11 cellular contexts compared by ENCODE assay signal in genomic region chr11:124329787-124330478, GRCh38. TPM values are rescaled to one million over a fixed set of nuclear protein-coding genes. Genes with fewer than 3 reads are reported as not detected.
DNase-seq lines count a peak whose midpoint lies in the region; ATAC-seq and TF ChIP-seq lines count a peak whose summit lies in the region.
"Had no signal": no experiment of that assay in that cellular context is flagged by ENCODE, and none has a peak within 500 bp of the region (broad histone marks: within the 10 kb centered on the region; RNA-seq: fewer than 3 reads in every experiment).

No MANE protein-coding gene starts in this region.

- H3K27ac ChIP-seq in BLaER1 treated with 17β-estradiol and CSF1 and Interleukin-3, amounts not matched to agents 10 nM and 100 nM, result peak overlapping the region in 9 of 11 experiments; percentile 14 to 62 (median 43); a peak in 16 of 22 replicates

- TF ChIP-seq CTCF in lower leg skin (IDR thresholded peaks at IDR 0.05), result no peak

- peak overlapping the region; percentile 34 to 75 (median 61); a peak in 21 of 22 replicates for H3K4me2 ChIP-seq in BLaER1 treated with 17β-estradiol and CSF1 and Interleukin-3, amounts not matched to agents 10 nM and 100 nM

- ATAC-seq in GM21447 (IDR thresholded peaks at IDR 0.05; ENCODE audit: unreplicated experiment) (peak; percentile 89), HG03521 (IDR thresholded peaks at IDR 0.05; ENCODE audit: unreplicated experiment) (peak; percentile 77)
- no peak for ATAC-seq in activated CD4-positive, CD25-positive, alpha-beta regulatory T cell treated with anti-CD3 and anti-CD28 coated beads, Interleukin-2, amount 50 U/mL, for 24 hours

- peaks cover 24 to 46% (median 34%) of the 10 kb centered on the region in 10 experiments for H3K4me1 ChIP-seq in BLaER1 treated with 17β-estradiol and CSF1 and Interleukin-3, amounts not matched to agents 10 nM and 100 nM

- no peaks in the 10 kb centered on the region for H3K36me3 ChIP-seq in BLaER1 treated with 17β-estradiol and CSF1 and Interleukin-3, amounts not matched to agents 10 nM and 100 nM

- peak overlapping the region in 2 of 11 experiments; percentile 9 to 31; a peak in 2 of 22 replicates for H3K9ac ChIP-seq in BLaER1 treated with 17β-estradiol and CSF1 and Interleukin-3, amounts not matched to agents 10 nM and 100 nM

- 43 to 54% methylated on average over 2 of the region's 2 CpGs for WGBS in lower leg skin, 2 donors

- no peaks in the 10 kb centered on the region for H4K20me1 ChIP-seq in BLaER1 treated with 17β-estradiol and CSF1 and Interleukin-3, amounts not matched to agents 10 nM and 100 nM

- no peak for TF ChIP-seq POLR2A in lower leg skin (IDR thresholded peaks at IDR 0.05)

- no peak overlapping the region for H3K4me3 ChIP-seq in BLaER1 treated with 17β-estradiol and CSF1 and Interleukin-3, amounts not matched to agents 10 nM and 100 nM
- H3K4me3 ChIP-seq in lower leg skin (ENCODE audit: low read depth, poor library complexity, severe bottlenecking), result no peak overlapping the region
- H3K4me3 ChIP-seq: lung had no signal

- intact Hi-C loops in lower leg skin (cut with DNase I; ENCODE audit: low total_unique reads), result no loop called here

- DNase-seq in astrocyte of the hippocampus (ENCODE audit: low read depth, low spot score), result peak; percentile 34
- DNase-seq in iPS-NIHi11 (ENCODE audit: low spot score), result no peak
- DNase-seq in lower leg skin (ENCODE audit: low spot score in 2 of 2), result no peak
- no peak for DNase-seq in NCI-H1930 (lab: John Stamatoyannopoulos, UW)
- DNase-seq: activated effector memory CD4-positive, alpha-beta T cell treated with anti-CD3 and anti-CD28 coated beads, Interleukin-2, amount 50 U/mL, for 16 hours; NCI-H187 had no signal

- no peaks in the 10 kb centered on the region for H3K27me3 ChIP-seq in BLaER1 treated with 17β-estradiol and CSF1 and Interleukin-3, amounts not matched to agents 10 nM and 100 nM

- H3K9me3 ChIP-seq in BLaER1 treated with 17β-estradiol and CSF1 and Interleukin-3, amounts not matched to agents 10 nM and 100 nM (replicated peaks in 1 of 11), result no peaks in the 10 kb centered on the region

RNA-seq across cellular contexts. Expression of gene OR8D2, which starts 9.9 kb away (rescaled TPM):
- total RNA-seq in lower leg skin, result not detected
- total RNA-seq: lung had no signal

RNA-seq across cellular contexts. Expression of gene OR8D1, which starts 16.2 kb away (rescaled TPM):
- not detected for total RNA-seq in lower leg skin
- total RNA-seq: lung had no signal

RNA-seq across cellular contexts. Expression of gene OR8B2, which starts 54.4 kb away (rescaled TPM):
- total RNA-seq in lower leg skin, result not detected
- total RNA-seq: lung had no signal

Comparison
In these comparisons a context has a peak if more than half of its experiments do, and no peak if none do; other contexts are left out.
1. ATAC-seq: peak in GM21447 (single experiment) and HG03521 (single experiment); none in activated CD4-positive, CD25-positive, alpha-beta regulatory T cell treated with anti-CD3 and anti-CD28 coated beads, Interleukin-2, amount 50 U/mL, for 24 hours (0 of 2).